ENCODE assay signal across 8 cellular contexts in genomic region chr15:63600646-63601025, GRCh38. TPM values are rescaled to one million over a fixed set of nuclear protein-coding genes. Genes with fewer than 3 reads are reported as not detected.
DNase-seq lines count a peak whose midpoint lies in the region; ATAC-seq and TF ChIP-seq lines count a peak whose summit lies in the region.

No MANE protein-coding gene starts in this region.

- no peak for TF ChIP-seq CTCF in brain microvascular endothelial cell (IDR thresholded peaks at IDR 0.05; ENCODE audit: low read depth, low read length, missing control alignments)

- H3K27ac ChIP-seq in brain microvascular endothelial cell, result peak overlapping the region; percentile 25
- no peak overlapping the region for H3K27ac ChIP-seq in iPS-20b (ENCODE audit: low read length)
- H3K27ac ChIP-seq in skeletal muscle tissue (ENCODE audit: low read depth, low read length), result peak overlapping the region; percentile 90

- H3K9me3 ChIP-seq in iPS-20b (ENCODE audit: insufficient read depth, low read depth, low read length) (no peaks in the 10 kb centered on the region), skeletal muscle tissue (ENCODE audit: control insufficient read depth in 3 of 3, low read length in 3 of 3) (no peaks in the 10 kb centered on the region)

- H3K27me3 ChIP-seq in brain microvascular endothelial cell (replicated peaks), result no peaks in the 10 kb centered on the region
- H3K27me3 ChIP-seq in iPS-20b (ENCODE audit: insufficient read depth, low read length), result peaks cover 47% of the 10 kb centered on the region
- no peaks in the 10 kb centered on the region for H3K27me3 ChIP-seq in skeletal muscle tissue (ENCODE audit: control insufficient read depth in 3 of 3, insufficient read depth in 3 of 3, low read length in 3 of 3)

- ATAC-seq in GM18511 (IDR thresholded peaks at IDR 0.05; ENCODE audit: unreplicated experiment) (peak; percentile 72), HG02981 (IDR thresholded peaks at IDR 0.05; ENCODE audit: unreplicated experiment) (peak; percentile 74)

- H3K4me3 ChIP-seq in brain microvascular endothelial cell (ENCODE audit: low read depth, low read length), result peak overlapping the region; percentile 74
- peak overlapping the region; percentile 92 for H3K4me3 ChIP-seq in iPS-20b (ENCODE audit: low read length)
- H3K4me3 ChIP-seq in skeletal muscle tissue (ENCODE audit: low read length in 3 of 3), result peak overlapping the region; percentile 86 to 96 (median 88)

- peak; percentile 85 for DNase-seq in 8988T
- DNase-seq in NCI-H2081 (lab: John Stamatoyannopoulos, UW), result peak; percentile 93 to 98
- peak; percentile 96 for DNase-seq in UCSD-AML1 (lab: John Stamatoyannopoulos, UW; ENCODE audit: unreplicated experiment)
- DNase-seq in brain microvascular endothelial cell, result peak; percentile 83

- H3K36me3 ChIP-seq in brain microvascular endothelial cell (replicated peaks), result no peaks in the 10 kb centered on the region
- no peaks in the 10 kb centered on the region for H3K36me3 ChIP-seq in iPS-20b (ENCODE audit: insufficient read depth, low read depth, low read length)
- H3K36me3 ChIP-seq in skeletal muscle tissue (ENCODE audit: control insufficient read depth in 3 of 3, insufficient read depth in 3 of 3, low read length in 3 of 3), result peaks cover 0 to 6% (median 0%) of the 10 kb centered on the region in 3 donors

- H3K4me1 ChIP-seq in iPS-20b (ENCODE audit: insufficient read depth, low read length) (peaks cover 5% of the 10 kb centered on the region; the same call in 1 of the 2 replicates), skeletal muscle tissue (ENCODE audit: control insufficient read depth in 3 of 3, insufficient read depth in 3 of 3, low read length in 3 of 3) (peaks cover 51 to 59% (median 53%) of the 10 kb centered on the region in 3 donors)

- peak overlapping the region; percentile 75; the same call in 1 of the 2 replicates for H3K9ac ChIP-seq in iPS-20b (ENCODE audit: low read depth, low read length)
- peak overlapping the region; percentile 79 to 94 (median 91) for H3K9ac ChIP-seq in skeletal muscle tissue (ENCODE audit: low read depth in 1 of 3, low read length in 3 of 3)

- in situ Hi-C loops in brain microvascular endothelial cell (cut with HindIII; ENCODE audit: low pct_ligation_motif_present, low sequenced_read_pairs), result no loop called here

RNA-seq across cellular contexts. Expression of gene FBXL22, which starts 3.4 kb away (rescaled TPM):
- total RNA-seq in skeletal muscle tissue, result 17.7 TPM
